1 cellular context compared by ENCODE assay signal in the genomic region with DNA sequence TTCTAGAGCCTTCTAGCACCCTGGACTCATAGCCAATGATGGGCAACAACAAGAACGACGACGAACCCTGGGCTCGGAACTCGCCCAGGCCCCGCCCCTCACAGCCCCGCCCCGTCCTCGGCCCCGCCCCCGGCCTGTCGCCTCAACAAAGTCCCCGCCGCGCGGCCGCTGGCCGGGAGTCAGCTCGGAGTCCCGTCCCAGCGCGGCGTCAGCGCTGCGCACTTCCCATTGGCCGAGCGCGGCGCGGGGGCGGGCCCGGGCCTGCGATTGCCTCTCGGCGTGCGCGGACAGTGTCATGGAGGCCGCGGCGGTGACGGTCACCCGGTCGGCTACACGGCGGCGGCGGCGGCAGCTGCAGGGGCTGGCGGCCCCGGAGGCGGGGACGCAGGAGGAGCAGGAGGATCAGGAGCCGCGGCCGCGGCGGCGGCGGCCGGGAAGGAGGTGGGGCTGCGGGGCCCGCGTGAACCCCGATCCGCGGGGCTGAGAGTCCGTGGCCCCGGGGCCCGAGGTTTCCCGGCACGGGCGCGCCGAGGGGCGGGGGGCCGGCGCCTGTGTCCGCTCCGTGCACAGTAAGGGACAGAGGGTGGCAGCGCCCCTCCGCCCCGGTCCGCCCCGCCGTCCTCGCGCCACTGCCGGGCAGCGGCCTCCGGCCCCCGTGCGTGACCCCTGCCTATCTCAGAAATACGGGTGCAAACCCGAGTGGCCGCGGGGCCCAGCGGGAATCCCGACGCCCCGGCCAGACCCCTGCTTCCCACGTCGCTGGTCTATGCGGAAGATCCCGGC.
TF ChIP-seq lines count a peak whose summit lies in the region.

A gene with protein sequence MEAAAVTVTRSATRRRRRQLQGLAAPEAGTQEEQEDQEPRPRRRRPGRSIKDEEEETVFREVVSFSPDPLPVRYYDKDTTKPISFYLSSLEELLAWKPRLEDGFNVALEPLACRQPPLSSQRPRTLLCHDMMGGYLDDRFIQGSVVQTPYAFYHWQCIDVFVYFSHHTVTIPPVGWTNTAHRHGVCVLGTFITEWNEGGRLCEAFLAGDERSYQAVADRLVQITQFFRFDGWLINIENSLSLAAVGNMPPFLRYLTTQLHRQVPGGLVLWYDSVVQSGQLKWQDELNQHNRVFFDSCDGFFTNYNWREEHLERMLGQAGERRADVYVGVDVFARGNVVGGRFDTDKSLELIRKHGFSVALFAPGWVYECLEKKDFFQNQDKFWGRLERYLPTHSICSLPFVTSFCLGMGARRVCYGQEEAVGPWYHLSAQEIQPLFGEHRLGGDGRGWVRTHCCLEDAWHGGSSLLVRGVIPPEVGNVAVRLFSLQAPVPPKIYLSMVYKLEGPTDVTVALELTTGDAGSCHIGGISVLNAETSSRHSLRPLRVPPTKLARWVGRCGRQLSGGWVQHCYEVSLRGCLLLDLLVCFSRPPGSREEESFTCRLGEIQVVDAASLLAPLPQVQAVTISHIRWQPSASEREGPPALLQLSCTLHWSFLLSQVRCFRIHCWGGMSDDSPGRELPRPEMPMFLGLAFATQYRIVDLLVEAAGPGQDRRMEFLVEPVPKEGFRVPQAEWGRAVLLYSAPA (plus strand): TSS at position 175 of the 783 bp plus-strand sequence. CDS start 121 bp downstream, at position 296.

TF ChIP-seq in neural cell, 6 proteins besides CTCF, POLR2A, EP300 and RAD21:
- TF ChIP-seq MXI1 (conservative IDR thresholded peaks at IDR 0.05; ENCODE audit: poor library complexity, severe bottlenecking), result peak; percentile 74
- TF ChIP-seq, protein P1, sequence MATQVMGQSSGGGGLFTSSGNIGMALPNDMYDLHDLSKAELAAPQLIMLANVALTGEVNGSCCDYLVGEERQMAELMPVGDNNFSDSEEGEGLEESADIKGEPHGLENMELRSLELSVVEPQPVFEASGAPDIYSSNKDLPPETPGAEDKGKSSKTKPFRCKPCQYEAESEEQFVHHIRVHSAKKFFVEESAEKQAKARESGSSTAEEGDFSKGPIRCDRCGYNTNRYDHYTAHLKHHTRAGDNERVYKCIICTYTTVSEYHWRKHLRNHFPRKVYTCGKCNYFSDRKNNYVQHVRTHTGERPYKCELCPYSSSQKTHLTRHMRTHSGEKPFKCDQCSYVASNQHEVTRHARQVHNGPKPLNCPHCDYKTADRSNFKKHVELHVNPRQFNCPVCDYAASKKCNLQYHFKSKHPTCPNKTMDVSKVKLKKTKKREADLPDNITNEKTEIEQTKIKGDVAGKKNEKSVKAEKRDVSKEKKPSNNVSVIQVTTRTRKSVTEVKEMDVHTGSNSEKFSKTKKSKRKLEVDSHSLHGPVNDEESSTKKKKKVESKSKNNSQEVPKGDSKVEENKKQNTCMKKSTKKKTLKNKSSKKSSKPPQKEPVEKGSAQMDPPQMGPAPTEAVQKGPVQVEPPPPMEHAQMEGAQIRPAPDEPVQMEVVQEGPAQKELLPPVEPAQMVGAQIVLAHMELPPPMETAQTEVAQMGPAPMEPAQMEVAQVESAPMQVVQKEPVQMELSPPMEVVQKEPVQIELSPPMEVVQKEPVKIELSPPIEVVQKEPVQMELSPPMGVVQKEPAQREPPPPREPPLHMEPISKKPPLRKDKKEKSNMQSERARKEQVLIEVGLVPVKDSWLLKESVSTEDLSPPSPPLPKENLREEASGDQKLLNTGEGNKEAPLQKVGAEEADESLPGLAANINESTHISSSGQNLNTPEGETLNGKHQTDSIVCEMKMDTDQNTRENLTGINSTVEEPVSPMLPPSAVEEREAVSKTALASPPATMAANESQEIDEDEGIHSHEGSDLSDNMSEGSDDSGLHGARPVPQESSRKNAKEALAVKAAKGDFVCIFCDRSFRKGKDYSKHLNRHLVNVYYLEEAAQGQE (IDR thresholded peaks at IDR 0.05; ENCODE audit: borderline replicate concordance), result no peak
- no peak for TF ChIP-seq SMC3 (conservative IDR thresholded peaks at IDR 0.05; ENCODE audit: poor library complexity)
- TF ChIP-seq EZH2 (IDR thresholded peaks at IDR 0.05; ENCODE audit: borderline replicate concordance, insufficient read depth, low read length, poor library complexity, severe bottlenecking), result no peak
- no peak for TF ChIP-seq TAF1 (IDR thresholded peaks at IDR 0.05; ENCODE audit: low read depth)
- TF ChIP-seq POLR2AphosphoS5 (IDR thresholded peaks at IDR 0.05), result peak; percentile 18
